Comparison of ENCODE assay signal across 8 cellular contexts in genomic region chr5:136212252-136212721, GRCh38. TPM values are rescaled to one million over a fixed set of nuclear protein-coding genes. Genes with fewer than 3 reads are reported as not detected.
DNase-seq lines count a peak whose midpoint lies in the region; ATAC-seq and TF ChIP-seq lines count a peak whose summit lies in the region.

No MANE protein-coding gene starts in this region.

- H2BK12ac ChIP-seq in mesenchymal stem cell (ENCODE audit: low read length in 2 of 2), result no peak overlapping the region

- H4K91ac ChIP-seq in mesenchymal stem cell (ENCODE audit: low read length), result no peak overlapping the region

- no peak overlapping the region for H3K27ac ChIP-seq in mesenchymal stem cell (ENCODE audit: low read length, poor library complexity, severe bottlenecking)

- no peak overlapping the region for H3K18ac ChIP-seq in mesenchymal stem cell (ENCODE audit: low read depth in 1 of 2, low read length in 2 of 2)

- H3K4me2 ChIP-seq in Loucy (ENCODE audit: low read depth, low read length, poor library complexity, severe bottlenecking), result no peak overlapping the region
- no peak overlapping the region for H3K4me2 ChIP-seq in mesenchymal stem cell (ENCODE audit: low read length, poor library complexity, severe bottlenecking)

- H3K79me1 ChIP-seq in mesenchymal stem cell (replicated peaks; ENCODE audit: low read length, poor library complexity, severe bottlenecking), result no peaks in the 10 kb centered on the region

- no peak for DNase-seq in BJ (ENCODE audit: low read depth)
- DNase-seq in WTC11 (ENCODE audit: low spot score), result peak; percentile 77
- peak; percentile 4 to 58 for DNase-seq in dermis microvascular lymphatic vessel endothelial cell (ENCODE audit: low read depth in 2 of 2)
- peak; percentile 45 for DNase-seq in mesenchymal stem cell
- peak; percentile 35 to 39 for DNase-seq in stimulated activated naive CD8-positive, alpha-beta T cell treated with anti-CD3 and anti-CD28 coated beads, Interleukin-15, amount 100 ng/mL, for 72 hours
- no peak for DNase-seq in GF-D8 (lab: John Stamatoyannopoulos, UW)

- no peaks in the 10 kb centered on the region for H3F3A ChIP-seq in Loucy (ENCODE audit: low read depth)

- H3K36me3 Mint-ChIP-seq in WTC11, result no peaks in the 10 kb centered on the region

- H3K4me1 ChIP-seq in Loucy (ENCODE audit: insufficient read depth, low read length, poor library complexity, severe bottlenecking) (no peaks in the 10 kb centered on the region), mesenchymal stem cell (ENCODE audit: control insufficient read depth, insufficient read depth, low read depth, low read length) (peaks cover 4% of the 10 kb centered on the region)

- no peak overlapping the region for H3K14ac ChIP-seq in mesenchymal stem cell (ENCODE audit: low read length in 2 of 2)

- POLR2A ChIA-PET in BJ (lab: Charles Lee), result no interaction called here
- POLR2A ChIA-PET in WTC11 (lab: Charles Lee), result no interaction called here

- no peak overlapping the region for H2AK5ac ChIP-seq in mesenchymal stem cell (ENCODE audit: low read length, severe bottlenecking)

- no peaks in the 10 kb centered on the region for H3K9me3 Mint-ChIP-seq in WTC11
- no peaks in the 10 kb centered on the region for H3K9me3 Mint-ChIP-seq in stimulated activated naive CD8-positive, alpha-beta T cell treated with anti-CD3 and anti-CD28 coated beads, Interleukin-15, amount 100 ng/mL, for 72 hours

- no peak overlapping the region for H2BK5ac ChIP-seq in mesenchymal stem cell (ENCODE audit: low read depth, low read length, poor library complexity, severe bottlenecking)

- no peak overlapping the region for H3K4me3 ChIP-seq in BJ (ENCODE audit: low read depth, low read length)
- no peak overlapping the region for H3K4me3 ChIP-seq in Loucy (ENCODE audit: low read length, poor library complexity, severe bottlenecking)
- no peak overlapping the region for H3K4me3 ChIP-seq in mesenchymal stem cell (ENCODE audit: insufficient read depth in 1 of 2, low read depth in 1 of 2, low read length in 2 of 2)

- H4K20me1 ChIP-seq in Loucy (ENCODE audit: insufficient read depth, low read length, poor library complexity, severe bottlenecking), result no peaks in the 10 kb centered on the region

- H3K9me3 ChIP-seq in Loucy (ENCODE audit: insufficient read depth, low read depth, low read length) (no peaks in the 10 kb centered on the region), mesenchymal stem cell (ENCODE audit: control insufficient read depth, low read length) (no peaks in the 10 kb centered on the region)

- H3K36me3 ChIP-seq in BJ (ENCODE audit: control insufficient read depth, insufficient read depth, low read length) (no peaks in the 10 kb centered on the region), Loucy (ENCODE audit: insufficient read depth, low read length) (no peaks in the 10 kb centered on the region), mesenchymal stem cell (ENCODE audit: control insufficient read depth in 1 of 2, insufficient read depth in 2 of 2, low read depth in 1 of 2, low read length in 2 of 2) (no peaks in the 10 kb centered on the region)

- H2BK120ac ChIP-seq in mesenchymal stem cell (ENCODE audit: low read depth, low read length), result no peak overlapping the region

- H3K4ac ChIP-seq in mesenchymal stem cell (ENCODE audit: low read depth in 1 of 2, low read length in 2 of 2), result no peak overlapping the region

- H3K9ac ChIP-seq in Loucy (ENCODE audit: low read depth, low read length, poor library complexity, severe bottlenecking) (no peak overlapping the region), mesenchymal stem cell (ENCODE audit: low read length) (no peak overlapping the region)

- H3K27ac Mint-ChIP-seq in WTC11, result no peak overlapping the region
- no peak overlapping the region for H3K27ac Mint-ChIP-seq in stimulated activated naive CD8-positive, alpha-beta T cell treated with anti-CD3 and anti-CD28 coated beads, Interleukin-15, amount 100 ng/mL, for 72 hours

- no peak overlapping the region for H2AFZ ChIP-seq in Loucy (ENCODE audit: low read length)
- no peak overlapping the region for H2AFZ ChIP-seq in mesenchymal stem cell (ENCODE audit: low read depth, low read length)

- peak; percentile 88 for TF ChIP-seq CTCF in BJ (IDR thresholded peaks at IDR 0.05; ENCODE audit: insufficient read depth, low read depth, low read length)
- TF ChIP-seq CTCF in Loucy (conservative IDR thresholded peaks at IDR 0.05; ENCODE audit: low read length), result peak; percentile 97
- peak; percentile 94 for TF ChIP-seq CTCF in WTC11 (IDR thresholded peaks at IDR 0.05)

- CTCF ChIA-PET in BJ (lab: Yijun Ruan, JAX), result interaction anchor here (0.6 to 6.0 kb wide), 37 partner anchors 9 to 747 kb away, joined by 3 to 74 read pairs (median 4); partner anchors contain the start of genes IL9 and SMIM32
- CTCF ChIA-PET in WTC11 (lab: Charles Lee), result interaction anchor here (0.6 to 4.0 kb wide), 19 partner anchors 10 to 584 kb away, joined by 3 to 55 read pairs (median 4); partner anchors contain the start of genes SMIM32 and TGFBI

- H3K4me1 Mint-ChIP-seq in WTC11, result peaks cover 4% of the 10 kb centered on the region
- peaks cover 4% of the 10 kb centered on the region for H3K4me1 Mint-ChIP-seq in stimulated activated naive CD8-positive, alpha-beta T cell treated with anti-CD3 and anti-CD28 coated beads, Interleukin-15, amount 100 ng/mL, for 72 hours

- H3K27me3 ChIP-seq in BJ (ENCODE audit: control insufficient read depth, insufficient read depth, low read length) (peaks cover 5% of the 10 kb centered on the region), Loucy (ENCODE audit: insufficient read depth, low read length, poor library complexity, severe bottlenecking) (no peaks in the 10 kb centered on the region), mesenchymal stem cell (ENCODE audit: control insufficient read depth in 1 of 2, insufficient read depth in 1 of 2, low read length in 2 of 2) (peaks cover 29 to 83% of the 10 kb centered on the region in 2 experiments)

- no peaks in the 10 kb centered on the region for H3K79me2 ChIP-seq in Loucy (ENCODE audit: insufficient read depth, low read length)

- H3K4me3 Mint-ChIP-seq in WTC11, result no peak overlapping the region
- no peak overlapping the region for H3K4me3 Mint-ChIP-seq in stimulated activated naive CD8-positive, alpha-beta T cell treated with anti-CD3 and anti-CD28 coated beads, Interleukin-15, amount 100 ng/mL, for 72 hours

- WGBS in mesenchymal stem cell, result 52% methylated on average over 6 of the region's 10 CpGs

- H3K9me2 ChIP-seq in Loucy (replicated peaks; ENCODE audit: low read depth, low read length), result no peaks in the 10 kb centered on the region

- H3K23ac ChIP-seq in mesenchymal stem cell (ENCODE audit: low read length in 2 of 2), result no peak overlapping the region

- ATAC-seq in GM18868 (IDR thresholded peaks at IDR 0.05; ENCODE audit: unreplicated experiment) (peak; percentile 69), WTC11 (peak; percentile 75)
- no peak for ATAC-seq in stimulated activated naive CD8-positive, alpha-beta T cell treated with anti-CD3 and anti-CD28 coated beads, Interleukin-15, amount 100 ng/mL, for 72 hours

- no peak overlapping the region for H2BK15ac ChIP-seq in mesenchymal stem cell (ENCODE audit: low read depth, poor library complexity, severe bottlenecking)

- peaks cover 57% of the 10 kb centered on the region for H3K27me3 Mint-ChIP-seq in WTC11 (ENCODE audit: low read depth)
- H3K27me3 Mint-ChIP-seq in stimulated activated naive CD8-positive, alpha-beta T cell treated with anti-CD3 and anti-CD28 coated beads, Interleukin-15, amount 100 ng/mL, for 72 hours, result peaks cover 60% of the 10 kb centered on the region

- no peak overlapping the region for H4K8ac ChIP-seq in mesenchymal stem cell (ENCODE audit: low read length)

TF ChIP-seq in WTC11, 78 proteins besides CTCF, POLR2A, EP300 and RAD21:
- TF ChIP-seq MXD4 (CRISPR knock-in tag; IDR thresholded peaks at IDR 0.05; ENCODE audit: borderline replicate concordance) (no peak), KAT7 (CRISPR knock-in tag; IDR thresholded peaks at IDR 0.05; ENCODE audit: borderline replicate concordance) (no peak), ZNF532 (CRISPR knock-in tag; IDR thresholded peaks at IDR 0.05; ENCODE audit: borderline replicate concordance) (no peak), ETV6 (CRISPR knock-in tag; IDR thresholded peaks at IDR 0.05) (peak; percentile 16; the same call in 1 of the 2 replicates)
TF ChIP-seq in WTC11: peak in this region for 1.

RNA-seq across cellular contexts. Expression of gene SMIM32, which starts 19.3 kb away (rescaled TPM):
- polyA plus RNA-seq in BJ (2011; rRNA removed), result not detected in 2 replicates
- not detected in 2 replicates for polyA minus RNA-seq in BJ (2011; rRNA and poly(A)+ RNA removed)
- total RNA-seq in WTC11 (2021) (0.18 to 0.37 TPM in 2 of 3 replicates, not detected in the other), dermis microvascular lymphatic vessel endothelial cell (not detected in 2 replicates)
- not detected for polyA plus RNA-seq in mesenchymal stem cell (2013, experiment 1 of 2)
- not detected for polyA plus RNA-seq in mesenchymal stem cell (2013, experiment 2 of 2)

Comparison
In these comparisons a context has a peak if more than half of its experiments do, and no peak if none do; other contexts are left out.
1. DNase-seq: peak in WTC11 (single experiment), dermis microvascular lymphatic vessel endothelial cell (2 of 2), mesenchymal stem cell (single experiment) and stimulated activated naive CD8-positive, alpha-beta T cell treated with anti-CD3 and anti-CD28 coated beads, Interleukin-15, amount 100 ng/mL, for 72 hours (2 of 2); none in BJ (single experiment) and GF-D8 (single experiment).
2. Peak in every context shown above with its lines, with median percentiles within 50 percentile points of each other: CTCF ChIP-seq.